Comparison of ENCODE assay signal across 13 cellular contexts in genomic region chr6:161356167-161356844, GRCh38.
"Had no signal": no experiment of that assay in that cellular context is flagged by ENCODE, and none has a peak within 500 bp of the region (broad histone marks: within the 10 kb centered on the region; RNA-seq: fewer than 3 reads in every experiment).

No MANE protein-coding gene starts in this region.

- H3K36me3 ChIP-seq: uterus had no signal

- H3K27me3 Mint-ChIP-seq: activated naive CD8-positive, alpha-beta T cell treated with anti-CD3 and anti-CD28 coated beads, Interleukin-2, amount 50 U/mL, for 24 hours had no signal

- H3K4me3 ChIP-seq: mucosa of descending colon, uterus had no signal

- H3K4me3 Mint-ChIP-seq: activated naive CD8-positive, alpha-beta T cell treated with anti-CD3 and anti-CD28 coated beads, Interleukin-2, amount 50 U/mL, for 24 hours; nephron had no signal

- H3K9me3 Mint-ChIP-seq: activated naive CD8-positive, alpha-beta T cell treated with anti-CD3 and anti-CD28 coated beads, Interleukin-2, amount 50 U/mL, for 24 hours had no signal

- H3K27ac Mint-ChIP-seq: activated naive CD8-positive, alpha-beta T cell treated with anti-CD3 and anti-CD28 coated beads, Interleukin-2, amount 50 U/mL, for 24 hours; nephron had no signal

- H3K4me1 ChIP-seq: uterus had no signal

- H3K27me3 ChIP-seq: uterus had no signal

- H3K9me3 ChIP-seq: mucosa of descending colon, uterus had no signal

- DNase-seq: activated CD4-positive, alpha-beta T cell treated with anti-CD3 and anti-CD28 coated beads, Interleukin-2, amount 50 U/mL, for 48 hours; activated gamma-delta T cell; activated naive CD8-positive, alpha-beta T cell treated with anti-CD3 and anti-CD28 coated beads, Interleukin-2, amount 50 U/mL, for 24 hours; activated T-cell treated with anti-CD3 and anti-CD28 coated beads, Interleukin-2, amount 50 U/mL, for 48 hours; effector CD4-positive, alpha-beta T cell; foreskin melanocyte; left colon; mucosa of descending colon; retina; stimulated activated CD4-positive, alpha-beta T cell treated with anti-CD3 and anti-CD28 coated beads, Interleukin-15, amount 100 ng/mL, for 24 hours; stimulated activated CD4-positive, alpha-beta T cell treated with anti-CD3 and anti-CD28 coated beads, Interleukin-4, amount 100 ng/mL, for 24 hours; uterus had no signal

- H3K27ac ChIP-seq: uterus had no signal

- ATAC-seq: activated naive CD8-positive, alpha-beta T cell treated with anti-CD3 and anti-CD28 coated beads, Interleukin-2, amount 50 U/mL, for 24 hours; left colon; mucosa of descending colon had no signal
